ENCODE assay signal across 8 cellular contexts in genomic region chr19:7831452-7831851, GRCh38. TPM values are rescaled to one million over a fixed set of nuclear protein-coding genes. Genes with fewer than 3 reads are reported as not detected.
A peak's percentile ranks its signal among the peaks of the same experiment; 100 is the strongest.
DNase-seq lines count a peak whose midpoint lies in the region; ATAC-seq, FAIRE-seq and TF ChIP-seq lines count a peak whose summit lies in the region.

No MANE protein-coding gene starts in this region.

- no peak for TF ChIP-seq POLR2A in IMR-90 (IDR thresholded peaks at IDR 0.05; ENCODE audit: low read depth, low read length)

- H3K9me3 ChIP-seq in CD4-positive, alpha-beta T cell (ENCODE audit: control insufficient read depth, low read length) = no peaks in the 10 kb centered on the region
- H3K9me3 ChIP-seq in IMR-90 (ENCODE audit: control insufficient read depth, insufficient read depth, low read length) (no peaks in the 10 kb centered on the region), mucosa of stomach (ENCODE audit: control insufficient read depth, low read length) (no peaks in the 10 kb centered on the region)

- H3K14ac ChIP-seq in IMR-90 (replicated peaks; ENCODE audit: low read depth, low read length) = no peak overlapping the region

- intact Hi-C loops in CD4-positive, alpha-beta T cell (cut with DNase I, micrococcal nuclease) = loop anchor here in 1 of 2 experiments (2.0 kb wide), 1 partner anchor 37 kb away; no protein-coding TSS in a partner anchor
- intact Hi-C loops in IMR-90 (cut with micrococcal nuclease) = no loop called here
- intact Hi-C loops in MCF 10A (cut with micrococcal nuclease) = no loop called here

- CTCF ChIA-PET in CD4-positive, alpha-beta T cell (lab: Charles Lee) = interaction anchor here (1.3 kb wide), 1 partner anchor 151 kb away, joined by 4 read pairs; the partner anchor contains the start of gene TRAPPC5
- CTCF ChIA-PET in IMR-90 (lab: Yijun Ruan, JAX) (interaction anchor here (0.6 kb wide), 1 partner anchor 435 kb away, joined by 3 read pairs; no protein-coding TSS in a partner anchor), MCF 10A (lab: Yijun Ruan, JAX) (interaction anchor here (0.5 to 1.8 kb wide), 12 partner anchors 20 to 263 kb away, joined by 3 to 11 read pairs (median 4); partner anchors contain the start of gene MAP2K7)

- no peaks in the 10 kb centered on the region for H3K27me3 Mint-ChIP-seq in CD4-positive, alpha-beta T cell
- no peaks in the 10 kb centered on the region for H3K27me3 Mint-ChIP-seq in MCF 10A (ENCODE audit: insufficient read depth, unreplicated experiment)

- no peak for TF ChIP-seq CTCF in CD4-positive, alpha-beta T cell (IDR thresholded peaks at IDR 0.05)
- TF ChIP-seq CTCF in IMR-90 (conservative IDR thresholded peaks at IDR 0.05; ENCODE audit: low read depth, low read length) (peak; percentile 47), MCF 10A (IDR thresholded peaks at IDR 0.05; ENCODE audit: unreplicated experiment) (peak; percentile 33)

- no peaks in the 10 kb centered on the region for H3K27me3 ChIP-seq in CD4-positive, alpha-beta T cell (ENCODE audit: control insufficient read depth, insufficient read depth, low read length)
- H3K27me3 ChIP-seq in IMR-90 (ENCODE audit: control insufficient read depth, insufficient read depth, low read length) = 0 out of 2 replicates have a peak, but pooled peaks cover 2% of the 10 kb centered on the region
- no peaks in the 10 kb centered on the region for H3K27me3 ChIP-seq in mucosa of stomach (ENCODE audit: control insufficient read depth, insufficient read depth, low read length)

- H3K18ac ChIP-seq in IMR-90 (ENCODE audit: low read depth, low read length) = no peak overlapping the region

- peaks cover 2% of the 10 kb centered on the region; the same call in 1 of the 2 replicates for H3K9me1 ChIP-seq in IMR-90 (ENCODE audit: insufficient read depth, low read length)

- peak overlapping the region; percentile 76 for H2AK9ac ChIP-seq in IMR-90 (replicated peaks; ENCODE audit: low read depth, low read length, poor library complexity)

- no peak overlapping the region for H4K8ac ChIP-seq in IMR-90 (ENCODE audit: low read depth in 2 of 2, low read length in 2 of 2)

- POLR2A ChIA-PET in CD4-positive, alpha-beta T cell (lab: Charles Lee) = no interaction called here
- POLR2A ChIA-PET in IMR-90 (lab: Charles Lee; ENCODE audit: unreplicated experiment) = interaction anchor here (0.6 kb wide), 1 partner anchor 339 kb away, joined by 3 read pairs; no protein-coding TSS in a partner anchor
- POLR2A ChIA-PET in MCF 10A (lab: Yijun Ruan, JAX) = interaction anchor here (0.6 to 3.3 kb wide), 6 partner anchors 10 to 261 kb away, joined by 3 to 14 read pairs (median 4); partner anchors contain the start of gene MAP2K7

- in situ Hi-C loops in IMR-90 (cut with MboI; ENCODE audit: low sequenced_read_pairs) = no loop called here

- peak overlapping the region; percentile 48 for H3K4me2 ChIP-seq in IMR-90 (ENCODE audit: low read depth, low read length)

- H3K27ac ChIP-seq in CD4-positive, alpha-beta T cell (ENCODE audit: low read depth, low read length) = no peak overlapping the region
- H3K27ac ChIP-seq in IMR-90 (ENCODE audit: insufficient read depth, low read length) = no peak overlapping the region

- H3K56ac ChIP-seq in IMR-90 (ENCODE audit: extremely low read depth, insufficient read depth, low read length) = no peak overlapping the region

- no peak for ATAC-seq in CD4-positive, alpha-beta T cell (ENCODE audit: poor library complexity)
- ATAC-seq in IMR-90 (ENCODE audit: low read depth) = no peak
- ATAC-seq in HG03196 (IDR thresholded peaks at IDR 0.05; ENCODE audit: unreplicated experiment) = no peak
- no peak for ATAC-seq in GM19452 (IDR thresholded peaks at IDR 0.05; ENCODE audit: unreplicated experiment)

- BruUV-seq in IMR-90 (replicated peaks; lab: Mats Ljungman, UMichigan) (no TSS peak), MCF 10A (replicated peaks; lab: Mats Ljungman, UMichigan) (no TSS peak)

- FAIRE-seq in frontal cortex (lab: Jason Lieb, UNC) = no peak

- H3K4me1 ChIP-seq in IMR-90 (ENCODE audit: control insufficient read depth, insufficient read depth, low read length) (peaks cover 14% of the 10 kb centered on the region; the same call in 1 of the 2 replicates), mucosa of stomach (ENCODE audit: control insufficient read depth, insufficient read depth, low read length) (peaks cover 43% of the 10 kb centered on the region)

- H2BK120ac ChIP-seq in IMR-90 (ENCODE audit: low read depth, low read length) = no peak overlapping the region

- H3K9ac ChIP-seq in IMR-90 (ENCODE audit: low read depth, low read length) = no peak overlapping the region
- peak overlapping the region; percentile 37 for H3K9ac ChIP-seq in mucosa of stomach (ENCODE audit: low read length)

- peak overlapping the region; percentile 89 for H3K4me3 Mint-ChIP-seq in CD4-positive, alpha-beta T cell
- H3K4me3 Mint-ChIP-seq in MCF 10A (ENCODE audit: unreplicated experiment) = peak overlapping the region; percentile 78

- no peak overlapping the region for H2BK20ac ChIP-seq in IMR-90 (ENCODE audit: low read depth, low read length)

- H3K27ac Mint-ChIP-seq in CD4-positive, alpha-beta T cell = no peak overlapping the region
- H3K27ac Mint-ChIP-seq in MCF 10A (ENCODE audit: low read depth, unreplicated experiment) = peak overlapping the region; percentile 97

- H3K9me3 Mint-ChIP-seq in CD4-positive, alpha-beta T cell = no peaks in the 10 kb centered on the region
- H3K9me3 Mint-ChIP-seq in MCF 10A (ENCODE audit: unreplicated experiment) = no peaks in the 10 kb centered on the region

- peaks cover 11% of the 10 kb centered on the region for H3K4me1 Mint-ChIP-seq in CD4-positive, alpha-beta T cell (ENCODE audit: low read depth)
- H3K4me1 Mint-ChIP-seq in MCF 10A (ENCODE audit: insufficient read depth, unreplicated experiment) = peaks cover 32% of the 10 kb centered on the region

- H4K91ac ChIP-seq in IMR-90 (ENCODE audit: insufficient read depth, low read depth, low read length) = no peak overlapping the region

- no peak overlapping the region for H4K5ac ChIP-seq in IMR-90 (ENCODE audit: low read depth, low read length)

- H3K36me3 ChIP-seq in IMR-90 (ENCODE audit: control insufficient read depth, insufficient read depth, low read length) (no peaks in the 10 kb centered on the region), mucosa of stomach (ENCODE audit: control insufficient read depth, insufficient read depth, low read length) (no peaks in the 10 kb centered on the region)

- no peak overlapping the region for H3K4ac ChIP-seq in IMR-90 (ENCODE audit: low read depth, low read length)

- no peak overlapping the region for H3K4me3 ChIP-seq in IMR-90 (ENCODE audit: insufficient read depth, low read depth, low read length)
- H3K4me3 ChIP-seq in mucosa of stomach (ENCODE audit: low read length) = no peak overlapping the region

- peak; percentile 26; the same call in 1 of the 2 replicates for TF ChIP-seq RAD21 in IMR-90 (IDR thresholded peaks at IDR 0.05; ENCODE audit: low read length)

- no peak overlapping the region for H2BK5ac ChIP-seq in IMR-90 (ENCODE audit: low read depth, low read length, poor library complexity, severe bottlenecking)

- H2AK5ac ChIP-seq in IMR-90 (ENCODE audit: low read depth, low read length) = 0 out of 2 replicates have a peak overlapping the region, but pooled peaks have one; percentile 3

- WGBS in IMR-90 (ENCODE audit: extremely low coverage in 2 of 2, insufficient read length in 1 of 2), 2 experiments = 46% methylated on average over 3 of the region's 10 CpGs; no CpG with 5 or more reads in 1 of the 2 experiments

- H2AFZ ChIP-seq in IMR-90 (replicated peaks; ENCODE audit: low read length, poor library complexity) = peak overlapping the region; percentile 41

- no peak overlapping the region for H2BK15ac ChIP-seq in IMR-90 (ENCODE audit: low read depth, low read length)

- H3K36me3 Mint-ChIP-seq in CD4-positive, alpha-beta T cell (ENCODE audit: low read depth) = no peaks in the 10 kb centered on the region
- H3K36me3 Mint-ChIP-seq in MCF 10A (ENCODE audit: insufficient read depth, unreplicated experiment) = peaks cover 7% of the 10 kb centered on the region

- no peak for DNase-seq in CD4-positive, alpha-beta T cell
- DNase-seq in IMR-90 (peak; percentile 34), MCF 10A (ENCODE audit: unreplicated experiment) (peak; percentile 68), frontal cortex (ENCODE audit: low spot score in 2 of 2) (no peak)
- DNase-seq in stimulated activated CD8-positive, alpha-beta memory T cell treated with anti-CD3 and anti-CD28 coated beads, Interleukin-4, amount 100 ng/mL, for 48 hours = no peak

- peaks cover 10% of the 10 kb centered on the region for H4K20me1 ChIP-seq in IMR-90 (ENCODE audit: insufficient read depth, low read length)

- peaks cover 0 to 46% of the 10 kb centered on the region in 2 experiments; a peak in 3 of 4 replicates for H3K79me1 ChIP-seq in IMR-90 (ENCODE audit: low read depth in 1 of 2, low read length in 2 of 2)

- dilution Hi-C loops in IMR-90 (cut with HindIII; ENCODE audit: low sequenced_read_pairs, unreplicated experiment) = no loop called here

- H3K23ac ChIP-seq in IMR-90 (ENCODE audit: low read depth, low read length) = peak overlapping the region; percentile 32; the same call in 1 of the 2 replicates

TF ChIP-seq in IMR-90, 13 proteins besides CTCF, POLR2A, EP300 and RAD21 (continues in another document):
- TF ChIP-seq MAZ (IDR thresholded peaks at IDR 0.05; ENCODE audit: borderline replicate concordance, low read depth, low read length) = peak; percentile 31; the same call in 1 of the 2 replicates
- TF ChIP-seq NFE2L2 (IDR thresholded peaks at IDR 0.05; ENCODE audit: low read depth, low read length) = no peak
- peak; percentile 34; the same call in 1 of the 2 replicates for TF ChIP-seq SMC3 (IDR thresholded peaks at IDR 0.05; ENCODE audit: low read depth, low read length)
- TF ChIP-seq RFX5 (IDR thresholded peaks at IDR 0.05; ENCODE audit: low read depth, low read length) = no peak

RNA-seq across cellular contexts. Expression of gene EVI5L, which starts 1.4 kb away (rescaled TPM):
- total RNA-seq in CD4-positive, alpha-beta T cell = 1 to 10 TPM; 5.2 to 6.0 TPM
- total RNA-seq in IMR-90 (2012; rRNA removed) (12.7 and 15.0 TPM in 2 replicates), MCF 10A (2022) (23.6 and 25.7 TPM in 2 replicates), frontal cortex (47.7 TPM)
- polyA plus RNA-seq in IMR-90 (2012; rRNA removed) = 14.6 and 15.0 TPM in 2 replicates
- polyA plus RNA-seq in IMR-90 (2012; cell fraction: cytosol; rRNA removed) = 13.6 and 18.5 TPM in 2 replicates
- 21.0 and 37.0 TPM in 2 replicates for polyA plus RNA-seq in IMR-90 (2012; cell fraction: nucleus; rRNA removed; ENCODE audit: low replicate concordance)

RNA-seq across cellular contexts. Expression of gene PRR36, which starts 42.7 kb away (rescaled TPM):
- total RNA-seq in CD4-positive, alpha-beta T cell = under 1 TPM; 0.25 to 0.30 TPM
- total RNA-seq in IMR-90 (2012; rRNA removed) (not detected in 2 replicates), MCF 10A (2022) (0.10 and 0.26 TPM in 2 replicates), frontal cortex (2.9 TPM)
- 0.02 and 0.06 TPM in 2 replicates for polyA plus RNA-seq in IMR-90 (2012; rRNA removed)
- 0.05 and 0.21 TPM in 2 replicates for polyA plus RNA-seq in IMR-90 (2012; cell fraction: cytosol; rRNA removed)
- polyA plus RNA-seq in IMR-90 (2012; cell fraction: nucleus; rRNA removed; ENCODE audit: low replicate concordance) = 0.09 and 0.29 TPM in 2 replicates

RNA-seq across cellular contexts. Expression of gene LRRC8E, which starts 56.9 kb away (rescaled TPM):
- not detected for total RNA-seq in CD4-positive, alpha-beta T cell
- total RNA-seq in IMR-90 (2012; rRNA removed) = 6.9 and 7.2 TPM in 2 replicates
- 6.4 and 6.9 TPM in 2 replicates for polyA plus RNA-seq in IMR-90 (2012; rRNA removed)
- polyA plus RNA-seq in IMR-90 (2012; cell fraction: cytosol; rRNA removed) = 4.1 and 5.4 TPM in 2 replicates
- polyA plus RNA-seq in IMR-90 (2012; cell fraction: nucleus; rRNA removed; ENCODE audit: low replicate concordance) = 4.1 and 7.1 TPM in 2 replicates
- 10.3 and 11.8 TPM in 2 replicates for total RNA-seq in MCF 10A (2022)
- total RNA-seq in frontal cortex = not detected

Comparison
In these comparisons a context has a peak if more than half of its experiments do, and no peak if none do; other contexts are left out.
1. DNase-seq: peak in IMR-90 (single experiment) and MCF 10A (single experiment); none in CD4-positive, alpha-beta T cell (0 of 10), frontal cortex (0 of 2) and stimulated activated CD8-positive, alpha-beta memory T cell treated with anti-CD3 and anti-CD28 coated beads, Interleukin-4, amount 100 ng/mL, for 48 hours (single experiment).